Comparison of ENCODE assay signal across 8 cellular contexts in the genomic region with DNA sequence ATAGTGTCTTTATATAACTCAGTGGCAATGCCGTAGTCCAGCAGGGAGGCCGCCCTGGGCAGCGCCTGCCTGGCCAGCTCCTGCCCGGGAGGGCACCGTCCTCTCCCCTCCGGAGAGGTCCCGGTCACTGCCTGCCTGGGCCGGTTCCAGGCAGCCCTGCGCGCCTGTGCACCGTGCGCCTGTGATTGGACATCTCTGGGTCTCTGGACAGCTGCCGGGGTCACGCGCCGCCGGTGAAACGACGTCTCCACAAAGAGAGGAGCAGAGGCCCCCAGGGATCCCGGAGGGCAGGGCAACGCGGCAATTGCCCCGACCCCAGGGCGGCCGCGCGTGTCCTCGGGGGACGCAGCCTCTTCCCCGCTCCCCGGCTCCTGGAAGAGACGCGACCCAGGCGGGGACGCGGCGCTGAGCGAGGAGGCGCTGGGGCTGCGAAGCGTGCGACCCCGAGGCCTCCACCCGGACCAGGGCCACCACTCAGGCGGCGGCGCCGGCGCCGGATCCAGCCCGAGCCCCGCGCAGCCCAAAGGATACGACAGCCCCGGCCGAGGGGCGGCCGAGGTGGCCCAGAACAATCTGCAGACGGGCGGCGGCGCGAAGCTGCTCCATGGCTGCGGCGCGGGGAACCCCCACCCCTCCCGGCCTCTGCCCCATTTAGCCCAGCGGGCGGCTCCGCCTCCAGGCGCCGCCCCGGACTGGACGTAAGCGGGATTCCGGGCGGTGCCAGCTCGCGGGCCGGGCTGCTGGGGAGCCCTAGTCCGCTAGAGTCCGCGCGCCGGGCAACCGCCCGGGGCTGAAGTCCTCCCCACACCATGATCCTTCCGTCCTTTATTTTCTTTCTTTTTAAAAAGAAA. TPM values are rescaled to one million over a fixed set of nuclear protein-coding genes. Genes with fewer than 3 reads are reported as not detected.
DNase-seq lines count a peak whose midpoint lies in the region; ATAC-seq and TF ChIP-seq lines count a peak whose summit lies in the region.

A gene (minus strand): TSS at position 628 of the 851 bp plus-strand sequence. CDS start 22 bp downstream, at position 606.

- H3K4me1 Mint-ChIP-seq in stimulated activated naive CD8-positive, alpha-beta T cell treated with anti-CD3 and anti-CD28 coated beads, Interleukin-15, Interleukin-2, amounts not matched to agents 100 ng/mL and 50 ng/mL, for 24 hours (ENCODE audit: low read depth): peaks cover 31% of the 10 kb centered on the region

- no peaks in the 10 kb centered on the region for H3K36me3 ChIP-seq in HUES64 (ENCODE audit: insufficient read depth, low read length)
- no peaks in the 10 kb centered on the region for H3K36me3 ChIP-seq in RWPE2 (ENCODE audit: low read depth)
- H3K36me3 ChIP-seq in neural cell (ENCODE audit: insufficient read depth, low read length): no peaks in the 10 kb centered on the region

- H3K27me3 ChIP-seq in HUES64 (ENCODE audit: insufficient read depth, low read length) (peaks cover 7% of the 10 kb centered on the region), RWPE2 (ENCODE audit: insufficient read depth, poor library complexity, severe bottlenecking) (no peaks in the 10 kb centered on the region), neural cell (ENCODE audit: insufficient read depth, low read depth, low read length) (peaks cover 6% of the 10 kb centered on the region)

- 1% methylated on average over 88 of the region's 88 CpGs for WGBS in HUES64

- peak; percentile 72 for ATAC-seq in GM21390 (IDR thresholded peaks at IDR 0.05; ENCODE audit: unreplicated experiment)
- peak; percentile 86 for ATAC-seq in RWPE2 (ENCODE audit: low read depth)

- H3K9me3 Mint-ChIP-seq in stimulated activated naive CD8-positive, alpha-beta T cell treated with anti-CD3 and anti-CD28 coated beads, Interleukin-15, Interleukin-2, amounts not matched to agents 100 ng/mL and 50 ng/mL, for 24 hours: no peaks in the 10 kb centered on the region

- no peaks in the 10 kb centered on the region for H3K79me2 ChIP-seq in neural cell (replicated peaks; ENCODE audit: insufficient read depth, low read length)

- peak within 1 kb of the TSS; percentile 72 for H3K4me3 ChIP-seq in HUES64 (ENCODE audit: low read length)
- H3K4me3 ChIP-seq in RWPE2 (ENCODE audit: severe bottlenecking): peak within 1 kb of the TSS; percentile 45
- peak within 1 kb of the TSS; percentile 70 for H3K4me3 ChIP-seq in neural cell (ENCODE audit: low read length)

- peak within 1 kb of the TSS; percentile 65 for H2AFZ ChIP-seq in neural cell (ENCODE audit: low read depth, low read length)

- no peak for TF ChIP-seq EP300 in neural cell (conservative IDR thresholded peaks at IDR 0.05; ENCODE audit: poor library complexity, severe bottlenecking)

- no peaks in the 10 kb centered on the region for H3F3A ChIP-seq in neural cell (ENCODE audit: insufficient read depth, low read length, poor library complexity, severe bottlenecking)

- no peaks in the 10 kb centered on the region for H4K20me1 ChIP-seq in neural cell (ENCODE audit: insufficient read depth)

- no peak for TF ChIP-seq CTCF in RWPE2 (IDR thresholded peaks at IDR 0.05; ENCODE audit: poor library complexity, severe bottlenecking)
- no peak for TF ChIP-seq CTCF in neural cell (IDR thresholded peaks at IDR 0.05; ENCODE audit: poor library complexity, severe bottlenecking)

- H3K27ac Mint-ChIP-seq in stimulated activated naive CD8-positive, alpha-beta T cell treated with anti-CD3 and anti-CD28 coated beads, Interleukin-15, Interleukin-2, amounts not matched to agents 100 ng/mL and 50 ng/mL, for 24 hours: peak within 1 kb of the TSS; percentile 90

- H3K27ac ChIP-seq in HUES64 (ENCODE audit: low read depth, low read length) (peak within 1 kb of the TSS; percentile 46; the same call in 1 of the 2 replicates), RWPE2 (ENCODE audit: poor library complexity, severe bottlenecking) (peak within 1 kb of the TSS; percentile 20), neural cell (ENCODE audit: low read length) (no peak within 1 kb of the TSS)

- no peak for TF ChIP-seq RAD21 in neural cell (conservative IDR thresholded peaks at IDR 0.05)

- H3K27me3 Mint-ChIP-seq in stimulated activated naive CD8-positive, alpha-beta T cell treated with anti-CD3 and anti-CD28 coated beads, Interleukin-15, Interleukin-2, amounts not matched to agents 100 ng/mL and 50 ng/mL, for 24 hours: no peaks in the 10 kb centered on the region

- H3K36me3 Mint-ChIP-seq in stimulated activated naive CD8-positive, alpha-beta T cell treated with anti-CD3 and anti-CD28 coated beads, Interleukin-15, Interleukin-2, amounts not matched to agents 100 ng/mL and 50 ng/mL, for 24 hours (ENCODE audit: low read depth): peaks cover 3% of the 10 kb centered on the region

- H3K9ac ChIP-seq in HUES64 (ENCODE audit: low read depth, low read length) (peak within 1 kb of the TSS; percentile 83), neural cell (ENCODE audit: low read length) (peak within 1 kb of the TSS; percentile 65)

- H3K4me3 Mint-ChIP-seq in stimulated activated naive CD8-positive, alpha-beta T cell treated with anti-CD3 and anti-CD28 coated beads, Interleukin-15, Interleukin-2, amounts not matched to agents 100 ng/mL and 50 ng/mL, for 24 hours: peak within 1 kb of the TSS; percentile 85

- H3K4me1 ChIP-seq in HUES64 (ENCODE audit: insufficient read depth, low read length) (peaks cover 7% of the 10 kb centered on the region), RWPE2 (ENCODE audit: insufficient read depth, poor library complexity, severe bottlenecking) (peaks cover 6% of the 10 kb centered on the region)

- H3K9me2 ChIP-seq in neural cell (ENCODE audit: insufficient read depth, low read length): no peaks in the 10 kb centered on the region

- DNase-seq in DMS53 (lab: John Stamatoyannopoulos, UW): peak; percentile 97
- DNase-seq in RWPE2 (ENCODE audit: low spot score): peak; percentile 80
- peak; percentile 80 for DNase-seq in activated gamma-delta T cell (lab: John Stamatoyannopoulos, UW)
- peak; percentile 76 for DNase-seq in fibroblast of the conjunctiva (ENCODE audit: low read depth)

- no peaks in the 10 kb centered on the region for H3K9me3 ChIP-seq in HUES64 (ENCODE audit: insufficient read depth, low read depth, low read length)
- H3K9me3 ChIP-seq in RWPE2 (ENCODE audit: severe bottlenecking): no peaks in the 10 kb centered on the region
- no peaks in the 10 kb centered on the region for H3K9me3 ChIP-seq in neural cell (ENCODE audit: low read length)

- peak within 1 kb of the TSS; percentile 17 for H3K4me2 ChIP-seq in neural cell (ENCODE audit: low read length)

TF ChIP-seq in neural cell, 6 proteins besides CTCF, POLR2A, EP300 and RAD21:
- TF ChIP-seq EZH2 (IDR thresholded peaks at IDR 0.05; ENCODE audit: borderline replicate concordance, insufficient read depth, low read length, poor library complexity, severe bottlenecking) (no peak), MXI1 (conservative IDR thresholded peaks at IDR 0.05; ENCODE audit: poor library complexity, severe bottlenecking) (peak; percentile 16), TAF1 (IDR thresholded peaks at IDR 0.05; ENCODE audit: low read depth) (no peak), POLR2AphosphoS5 (IDR thresholded peaks at IDR 0.05) (peak; percentile 38)
- TF ChIP-seq, protein P1, sequence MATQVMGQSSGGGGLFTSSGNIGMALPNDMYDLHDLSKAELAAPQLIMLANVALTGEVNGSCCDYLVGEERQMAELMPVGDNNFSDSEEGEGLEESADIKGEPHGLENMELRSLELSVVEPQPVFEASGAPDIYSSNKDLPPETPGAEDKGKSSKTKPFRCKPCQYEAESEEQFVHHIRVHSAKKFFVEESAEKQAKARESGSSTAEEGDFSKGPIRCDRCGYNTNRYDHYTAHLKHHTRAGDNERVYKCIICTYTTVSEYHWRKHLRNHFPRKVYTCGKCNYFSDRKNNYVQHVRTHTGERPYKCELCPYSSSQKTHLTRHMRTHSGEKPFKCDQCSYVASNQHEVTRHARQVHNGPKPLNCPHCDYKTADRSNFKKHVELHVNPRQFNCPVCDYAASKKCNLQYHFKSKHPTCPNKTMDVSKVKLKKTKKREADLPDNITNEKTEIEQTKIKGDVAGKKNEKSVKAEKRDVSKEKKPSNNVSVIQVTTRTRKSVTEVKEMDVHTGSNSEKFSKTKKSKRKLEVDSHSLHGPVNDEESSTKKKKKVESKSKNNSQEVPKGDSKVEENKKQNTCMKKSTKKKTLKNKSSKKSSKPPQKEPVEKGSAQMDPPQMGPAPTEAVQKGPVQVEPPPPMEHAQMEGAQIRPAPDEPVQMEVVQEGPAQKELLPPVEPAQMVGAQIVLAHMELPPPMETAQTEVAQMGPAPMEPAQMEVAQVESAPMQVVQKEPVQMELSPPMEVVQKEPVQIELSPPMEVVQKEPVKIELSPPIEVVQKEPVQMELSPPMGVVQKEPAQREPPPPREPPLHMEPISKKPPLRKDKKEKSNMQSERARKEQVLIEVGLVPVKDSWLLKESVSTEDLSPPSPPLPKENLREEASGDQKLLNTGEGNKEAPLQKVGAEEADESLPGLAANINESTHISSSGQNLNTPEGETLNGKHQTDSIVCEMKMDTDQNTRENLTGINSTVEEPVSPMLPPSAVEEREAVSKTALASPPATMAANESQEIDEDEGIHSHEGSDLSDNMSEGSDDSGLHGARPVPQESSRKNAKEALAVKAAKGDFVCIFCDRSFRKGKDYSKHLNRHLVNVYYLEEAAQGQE (IDR thresholded peaks at IDR 0.05; ENCODE audit: borderline replicate concordance): no peak

RNA-seq across cellular contexts. Expression of the gene that starts here (rescaled TPM):
- 15.9 TPM for polyA plus RNA-seq in HUES64 (2013, experiment 1 of 2)
- 23.3 TPM for polyA plus RNA-seq in HUES64 (2013, experiment 2 of 2)
- 7.7 and 9.1 TPM in 2 replicates for polyA plus RNA-seq in neural cell
- 8.8 and 13.1 TPM in 2 replicates for polyA minus RNA-seq in neural cell
